In genomic region chr11:44761546-44761961, GRCh38 we compare ENCODE assay signal across 19 cellular contexts. TPM values are rescaled to one million over a fixed set of nuclear protein-coding genes. Genes with fewer than 3 reads are reported as not detected.
DNase-seq lines count a peak whose midpoint lies in the region; ATAC-seq and TF ChIP-seq lines count a peak whose summit lies in the region.
"Had no signal": no experiment of that assay in that cellular context is flagged by ENCODE, and none has a peak within 500 bp of the region (broad histone marks: within the 10 kb centered on the region; RNA-seq: fewer than 3 reads in every experiment).

No MANE protein-coding gene starts in this region.

- H2BK5ac ChIP-seq in trophoblast cell (ENCODE audit: low read depth, low read length, poor library complexity): no peak overlapping the region

- H2BK120ac ChIP-seq in trophoblast cell (ENCODE audit: insufficient read depth, low read length, poor library complexity): no peak overlapping the region

- H3K14ac ChIP-seq in trophoblast cell (ENCODE audit: low read length): no peak overlapping the region

- H3K27ac ChIP-seq in VCaP (peak overlapping the region; percentile 53), transverse colon (peak overlapping the region; percentile 46 to 84 (median 68)), trophoblast cell (ENCODE audit: low read depth, low read length) (no peak overlapping the region)
- H3K27ac ChIP-seq: KMS-11, RWPE1 had no signal

- no peak overlapping the region for H3K4ac ChIP-seq in trophoblast cell (ENCODE audit: low read depth, low read length)

- intact Hi-C loops in mucosa of descending colon (cut with DNase I, micrococcal nuclease): no loop called here
- intact Hi-C loops in transverse colon (cut with DNase I; ENCODE audit: low total_unique reads): no loop called here

- no peak overlapping the region for H3K4me3 ChIP-seq in mucosa of descending colon
- H3K4me3 ChIP-seq in transverse colon: no peak overlapping the region
- H3K4me3 ChIP-seq in trophoblast cell (ENCODE audit: low read depth, low read length): no peak overlapping the region
- H3K4me3 ChIP-seq: thyroid gland had no signal

- no peak overlapping the region for H2AFZ ChIP-seq in trophoblast cell (ENCODE audit: insufficient read depth, low read length, poor library complexity)

- H4K8ac ChIP-seq in trophoblast cell (ENCODE audit: low read depth, low read length): no peak overlapping the region

- no peak overlapping the region for H3K23ac ChIP-seq in trophoblast cell (ENCODE audit: low read length)

- H2BK12ac ChIP-seq in trophoblast cell (ENCODE audit: low read length): no peak overlapping the region

- 51% methylated on average over 14 of the region's 14 CpGs; no CpG with 5 or more reads in 1 of the 2 donors for WGBS in transverse colon (ENCODE audit: low coverage in 1 of 2), 2 donors
- no CpG with 5 or more reads among the region's 14 CpGs for WGBS in trophoblast cell (ENCODE audit: extremely low coverage, insufficient coverage, insufficient read length)

- no peak overlapping the region for H3K9ac ChIP-seq in trophoblast cell (ENCODE audit: low read length)
- H3K9ac ChIP-seq: KMS-11 had no signal

- peaks cover 8% of the 10 kb centered on the region for H3K27me3 Mint-ChIP-seq in glutamatergic neuron (ENCODE audit: unreplicated experiment)

- H3K36me3 ChIP-seq in mucosa of descending colon (ENCODE audit: low read depth): no peaks in the 10 kb centered on the region
- no peaks in the 10 kb centered on the region for H3K36me3 ChIP-seq in transverse colon
- H3K36me3 ChIP-seq in trophoblast cell (ENCODE audit: control insufficient read depth in 1 of 2, insufficient read depth in 2 of 2, low read length in 2 of 2): no peaks in the 10 kb centered on the region
- H3K36me3 ChIP-seq: thyroid gland had no signal

- ATAC-seq in mucosa of descending colon: peak; percentile 40
- ATAC-seq in HG03469 (IDR thresholded peaks at IDR 0.05; ENCODE audit: unreplicated experiment): no peak
- no peak for ATAC-seq in GM21717 (IDR thresholded peaks at IDR 0.05; ENCODE audit: unreplicated experiment)

- H3K9me3 Mint-ChIP-seq in glutamatergic neuron (ENCODE audit: unreplicated experiment): peaks cover 7% of the 10 kb centered on the region
- H3K9me3 Mint-ChIP-seq: dendritic cell treated with granulocyte-macrophage colony-stimulating factor and Interleukin-4, amounts not matched to agents 40 ng/mL and 50 ng/mL, for 4 days had no signal

- H3K4me1 Mint-ChIP-seq in glutamatergic neuron (ENCODE audit: low read depth, unreplicated experiment): peaks cover 31% of the 10 kb centered on the region
- H3K4me1 Mint-ChIP-seq: memory B cell had no signal

- H4K91ac ChIP-seq in trophoblast cell (ENCODE audit: low read depth, low read length): no peak overlapping the region

- no peak overlapping the region for H3K18ac ChIP-seq in trophoblast cell (ENCODE audit: low read length)

- H3K79me1 ChIP-seq in trophoblast cell (ENCODE audit: low read length): no peaks in the 10 kb centered on the region

- H2AK5ac ChIP-seq in trophoblast cell (ENCODE audit: low read length): no peak overlapping the region

- H3K9me3 ChIP-seq in mucosa of descending colon (peaks cover 3% of the 10 kb centered on the region), transverse colon (no peaks in the 10 kb centered on the region), trophoblast cell (ENCODE audit: insufficient read depth, low read depth, low read length) (no peaks in the 10 kb centered on the region)
- H3K9me3 ChIP-seq: thyroid gland had no signal

- in situ Hi-C loops in transverse colon (cut with MboI; ENCODE audit: low pct_ligation_motif_present in 1 of 4, low pct_unique_long_range_greater_than_20kb in 1 of 4, low sequenced_read_pairs in 3 of 4): no loop called here

- H3K27me3 ChIP-seq in transverse colon (no peaks in the 10 kb centered on the region), trophoblast cell (ENCODE audit: insufficient read depth, low read length) (no peaks in the 10 kb centered on the region)
- H3K27me3 ChIP-seq: thyroid gland had no signal

- no peak for TF ChIP-seq EP300 in transverse colon (IDR thresholded peaks at IDR 0.05; ENCODE audit: low read depth)

- no peaks in the 10 kb centered on the region for H3K79me2 ChIP-seq in trophoblast cell (ENCODE audit: control insufficient read depth, insufficient read depth, low read length, poor library complexity)

- no peak overlapping the region for H3K4me2 ChIP-seq in trophoblast cell (ENCODE audit: low read length)
- H3K4me2 ChIP-seq: KMS-11 had no signal

- no peak overlapping the region for H4K12ac ChIP-seq in trophoblast cell (ENCODE audit: low read depth, low read length)

- DNase-seq in glutamatergic neuron: no peak
- no peak for DNase-seq in mucosa of descending colon
- DNase-seq in transverse colon: no peak
- DNase-seq in NCI-H146 (lab: John Stamatoyannopoulos, UW): no peak
- DNase-seq in trophoblast cell: no peak
- DNase-seq: activated CD4-positive, alpha-beta T cell treated with anti-CD3 and anti-CD28 coated beads, Interleukin-2, amount 50 U/mL, for 48 hours; DMS79; NCI-H526 treated with DMSO at 0.1 percent for 48 hours; stimulated activated CD4-positive, alpha-beta T cell treated with anti-CD3 and anti-CD28 coated beads, Interleukin-2, amount 100 ng/mL, for 24 hours; T-helper 9 cell; thyroid gland had no signal

- no peaks in the 10 kb centered on the region for H3K4me1 ChIP-seq in mucosa of descending colon (ENCODE audit: low read depth)
- peaks cover 5 to 27% (median 20%) of the 10 kb centered on the region in 4 donors for H3K4me1 ChIP-seq in transverse colon
- H3K4me1 ChIP-seq in trophoblast cell (ENCODE audit: control insufficient read depth in 1 of 2, insufficient read depth in 2 of 2, low read length in 2 of 2): peaks cover 0 to 3% of the 10 kb centered on the region in 2 experiments

- TF ChIP-seq CTCF in VCaP (conservative IDR thresholded peaks at IDR 0.05) (no peak), glutamatergic neuron (IDR thresholded peaks at IDR 0.05; ENCODE audit: partially characterized antibody, unreplicated experiment) (no peak), mucosa of descending colon (IDR thresholded peaks at IDR 0.05) (no peak), transverse colon (IDR thresholded peaks at IDR 0.05) (no peak)

- H3K27ac Mint-ChIP-seq in glutamatergic neuron (ENCODE audit: unreplicated experiment): peak overlapping the region; percentile 6
- H3K27ac Mint-ChIP-seq: activated T-helper 1 cell treated with anti-CD3 and anti-CD28 coated beads, Interleukin-12 subunit alpha, Interleukin-12 subunit beta, Interleukin-2, Interleukin-4 antibody, amounts not matched to agents 30 ng/mL and 10 ng/mL and 1 ng/mL, durations not matched to agents 14 hours and 24 hours and 36 hours; dendritic cell treated with granulocyte-macrophage colony-stimulating factor and Interleukin-4, amounts not matched to agents 40 ng/mL and 50 ng/mL, for 4 days; memory B cell had no signal

- no peak for TF ChIP-seq POLR2A in transverse colon (IDR thresholded peaks at IDR 0.05)

- H3K4me3 Mint-ChIP-seq in glutamatergic neuron (ENCODE audit: unreplicated experiment): peak overlapping the region; percentile 61
- H3K4me3 Mint-ChIP-seq: activated T-helper 1 cell treated with anti-CD3 and anti-CD28 coated beads, Interleukin-12 subunit alpha, Interleukin-12 subunit beta, Interleukin-2, Interleukin-4 antibody, amounts not matched to agents 30 ng/mL and 10 ng/mL and 1 ng/mL, durations not matched to agents 14 hours and 24 hours and 36 hours; dendritic cell treated with granulocyte-macrophage colony-stimulating factor and Interleukin-4, amounts not matched to agents 40 ng/mL and 50 ng/mL, for 4 days; memory B cell had no signal

- peaks cover 10% of the 10 kb centered on the region for H3K36me3 Mint-ChIP-seq in glutamatergic neuron (ENCODE audit: unreplicated experiment)

RNA-seq across cellular contexts. Expression of gene TSPAN18, which starts 34.8 kb away (rescaled TPM):
- total RNA-seq in glutamatergic neuron (ENCODE audit: unreplicated experiment) (80.4 TPM), mucosa of descending colon (10 to 100 TPM in 1 of 3 donors, 1 to 10 TPM in 2; 3.6 to 63.2 (median 8.5) TPM), transverse colon (10 to 100 TPM in 1 of 4 donors, 1 to 10 TPM in 3; 2.6 to 28.9 (median 4.9) TPM)
- polyA plus RNA-seq in trophoblast cell (2013): 12.0 and 12.8 TPM in 2 replicates
